Comparison of ENCODE assay signal across 9 cellular contexts in the genomic region with DNA sequence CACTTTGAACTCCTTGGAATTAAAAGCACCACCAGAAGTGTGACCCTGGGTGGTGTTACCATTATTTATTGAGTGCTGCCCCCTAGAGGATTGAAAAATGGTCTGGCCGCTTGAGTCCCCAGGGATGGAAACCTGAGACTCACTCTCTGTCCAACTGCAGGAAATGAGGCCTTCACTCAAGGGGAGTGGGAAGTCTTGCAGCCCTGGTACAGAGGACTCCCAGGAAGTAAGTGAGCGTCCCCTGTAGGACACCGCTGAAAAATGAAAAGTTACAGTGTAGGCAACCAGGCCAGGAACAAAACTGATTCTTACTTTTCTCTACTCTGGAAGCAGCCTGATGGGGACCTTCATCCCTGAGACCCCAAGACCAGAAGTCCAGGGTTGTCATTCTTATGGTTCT. TPM values are rescaled to one million over a fixed set of nuclear protein-coding genes. Genes with fewer than 3 reads are reported as not detected.
A peak's percentile ranks its signal among the peaks of the same experiment; 100 is the strongest.
DNase-seq lines count a peak whose midpoint lies in the region; ATAC-seq, FAIRE-seq and TF ChIP-seq lines count a peak whose summit lies in the region.
"Had no signal": no experiment of that assay in that cellular context is flagged by ENCODE, and none has a peak within 500 bp of the region (broad histone marks: within the 10 kb centered on the region; RNA-seq: fewer than 3 reads in every experiment).

No MANE protein-coding gene starts in this region.

- no peak overlapping the region for H3K9ac ChIP-seq in stomach smooth muscle (ENCODE audit: low read length in 2 of 2)

- H3K27me3 ChIP-seq in bronchial epithelial cell (ENCODE audit: control insufficient read depth, insufficient read depth, low read length) (no peaks in the 10 kb centered on the region), stomach smooth muscle (ENCODE audit: control insufficient read depth in 1 of 2, insufficient read depth in 2 of 2, low read length in 2 of 2) (no peaks in the 10 kb centered on the region)

- H3K9me3 ChIP-seq in stomach smooth muscle (ENCODE audit: control insufficient read depth in 2 of 2, low read length in 2 of 2) = no peaks in the 10 kb centered on the region

- ATAC-seq in GM18517 (IDR thresholded peaks at IDR 0.05; ENCODE audit: unreplicated experiment) (peak; percentile 57), HG03039 (IDR thresholded peaks at IDR 0.05; ENCODE audit: unreplicated experiment) (peak; percentile 52), left lobe of liver (peak; percentile 69)

- peak overlapping the region; percentile 46 for H3K27ac ChIP-seq in stomach smooth muscle (ENCODE audit: low read length)

- H3K36me3 ChIP-seq in bronchial epithelial cell (ENCODE audit: control insufficient read depth, insufficient read depth, low read length) (no peaks in the 10 kb centered on the region), stomach smooth muscle (ENCODE audit: control insufficient read depth in 2 of 2, insufficient read depth in 2 of 2, low read length in 2 of 2) (peaks cover 4 to 9% of the 10 kb centered on the region in 2 donors)

- no peak overlapping the region for H3K4me3 ChIP-seq in bronchial epithelial cell (ENCODE audit: low read depth, low read length)
- no peak overlapping the region for H3K4me3 ChIP-seq in stomach smooth muscle (ENCODE audit: low read length in 2 of 2)
- H3K4me3 ChIP-seq: skin epidermis had no signal

- no peak for FAIRE-seq in bronchial epithelial cell (lab: Jason Lieb, UNC)

- H3K4me1 ChIP-seq in stomach smooth muscle (ENCODE audit: control insufficient read depth, insufficient read depth, low read length) = peaks cover 20% of the 10 kb centered on the region

- peak; percentile 67 for TF ChIP-seq CTCF in bronchial epithelial cell (IDR thresholded peaks at IDR 0.05; ENCODE audit: insufficient read depth, low read length, severe bottlenecking)

- DNase-seq in AG20443 (ENCODE audit: low spot score) (peak; percentile 71), NCI-H187 treated with DMSO at 0.1 percent for 48 hours (lab: John Stamatoyannopoulos, UW) (peak; percentile 43), T follicular helper cell (ENCODE audit: low read depth) (peak; percentile 12), bronchial epithelial cell (ENCODE audit: low read depth) (peak; percentile 89), left lobe of liver (ENCODE audit: low spot score) (no peak)

RNA-seq across cellular contexts. Expression of a gene that starts 2.2 kb away (rescaled TPM):
- 12.8 and 21.3 TPM in 2 replicates for total RNA-seq in bronchial epithelial cell
- 7.7 TPM for total RNA-seq in left lobe of liver
